In genomic region chr3:126782554-126782953, GRCh38 we compare ENCODE assay signal across 10 cellular contexts.
DNase-seq lines count a peak whose midpoint lies in the region; ATAC-seq and TF ChIP-seq lines count a peak whose summit lies in the region.
"Had no signal": no experiment of that assay in that cellular context is flagged by ENCODE, and none has a peak within 500 bp of the region (broad histone marks: within the 10 kb centered on the region; RNA-seq: fewer than 3 reads in every experiment).

No MANE protein-coding gene starts in this region.

- H3K27ac Mint-ChIP-seq in activated naive CD4-positive, alpha-beta T cell treated with anti-CD3 and anti-CD28 coated beads, Interleukin-2, amount 50 U/mL, for 72 hours: no peak overlapping the region

- no peak for TF ChIP-seq CTCF in foreskin fibroblast (IDR thresholded peaks at IDR 0.05; ENCODE audit: low read depth, low read length)

- peak overlapping the region; percentile 6 to 27 for H3K4me3 ChIP-seq in foreskin fibroblast (ENCODE audit: low read depth in 1 of 2, low read length in 2 of 2)

- DNase-seq in GM03348 (ENCODE audit: low spot score): peak; percentile 88
- DNase-seq in foreskin fibroblast: peak; percentile 91 to 95
- DNase-seq in renal cortical epithelial cell (ENCODE audit: low read depth): peak; percentile 98
- no peak for DNase-seq in stimulated activated CD4-positive, alpha-beta T cell treated with anti-CD3 and anti-CD28 coated beads, Interleukin-2, amount 100 ng/mL, for 48 hours
- DNase-seq in activated naive CD4-positive, alpha-beta T cell treated with anti-CD3 and anti-CD28 coated beads, Interleukin-2, amount 50 U/mL, for 72 hours (ENCODE audit: low spot score in 2 of 2): no peak
- DNase-seq: GDM1; stimulated activated CD4-positive, alpha-beta T cell treated with anti-CD3 and anti-CD28 coated beads, Interleukin-4, amount 100 ng/mL, for 1 hour had no signal

- peak; percentile 82 for ATAC-seq in SK-N-SH treated with all-trans-retinoic acid at 6 μM for 48 hours
- ATAC-seq in HG03045 (IDR thresholded peaks at IDR 0.05; ENCODE audit: unreplicated experiment): no peak
- ATAC-seq in activated naive CD4-positive, alpha-beta T cell treated with anti-CD3 and anti-CD28 coated beads, Interleukin-2, amount 50 U/mL, for 72 hours: no peak
- no peak for ATAC-seq in GM21825 (IDR thresholded peaks at IDR 0.05; ENCODE audit: unreplicated experiment)

- no peaks in the 10 kb centered on the region for H3K9me3 Mint-ChIP-seq in activated naive CD4-positive, alpha-beta T cell treated with anti-CD3 and anti-CD28 coated beads, Interleukin-2, amount 50 U/mL, for 72 hours

- peaks cover 0 to 24% of the 10 kb centered on the region in 2 donors for H3K36me3 Mint-ChIP-seq in activated naive CD4-positive, alpha-beta T cell treated with anti-CD3 and anti-CD28 coated beads, Interleukin-2, amount 50 U/mL, for 72 hours

TF ChIP-seq in SK-N-SH treated with all-trans-retinoic acid at 6 μM for 48 hours, 23 proteins besides CTCF, POLR2A, EP300 and RAD21:
- TF ChIP-seq, protein P1, sequence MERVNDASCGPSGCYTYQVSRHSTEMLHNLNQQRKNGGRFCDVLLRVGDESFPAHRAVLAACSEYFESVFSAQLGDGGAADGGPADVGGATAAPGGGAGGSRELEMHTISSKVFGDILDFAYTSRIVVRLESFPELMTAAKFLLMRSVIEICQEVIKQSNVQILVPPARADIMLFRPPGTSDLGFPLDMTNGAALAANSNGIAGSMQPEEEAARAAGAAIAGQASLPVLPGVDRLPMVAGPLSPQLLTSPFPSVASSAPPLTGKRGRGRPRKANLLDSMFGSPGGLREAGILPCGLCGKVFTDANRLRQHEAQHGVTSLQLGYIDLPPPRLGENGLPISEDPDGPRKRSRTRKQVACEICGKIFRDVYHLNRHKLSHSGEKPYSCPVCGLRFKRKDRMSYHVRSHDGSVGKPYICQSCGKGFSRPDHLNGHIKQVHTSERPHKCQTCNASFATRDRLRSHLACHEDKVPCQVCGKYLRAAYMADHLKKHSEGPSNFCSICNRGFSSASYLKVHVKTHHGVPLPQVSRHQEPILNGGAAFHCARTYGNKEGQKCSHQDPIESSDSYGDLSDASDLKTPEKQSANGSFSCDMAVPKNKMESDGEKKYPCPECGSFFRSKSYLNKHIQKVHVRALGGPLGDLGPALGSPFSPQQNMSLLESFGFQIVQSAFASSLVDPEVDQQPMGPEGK (CRISPR knock-in tag; IDR thresholded peaks at IDR 0.05; ENCODE audit: borderline replicate concordance): no peak
- TF ChIP-seq CSRNP3 (CRISPR knock-in tag; IDR thresholded peaks at IDR 0.05) (no peak), ZNF70 (CRISPR knock-in tag; IDR thresholded peaks at IDR 0.05) (no peak), ZNF8 (CRISPR knock-in tag; IDR thresholded peaks at IDR 0.05) (no peak), ISL1 (CRISPR knock-in tag; IDR thresholded peaks at IDR 0.05) (no peak), BACH2 (CRISPR knock-in tag; IDR thresholded peaks at IDR 0.05; ENCODE audit: borderline replicate concordance) (no peak), ARNTL (CRISPR knock-in tag; IDR thresholded peaks at IDR 0.05; ENCODE audit: borderline replicate concordance, low read depth) (no peak), GLIS3 (CRISPR knock-in tag; IDR thresholded peaks at IDR 0.05) (no peak)
TF ChIP-seq in SK-N-SH treated with all-trans-retinoic acid at 6 μM for 48 hours: peak in this region for 0.

Comparison
In these comparisons a context has a peak if more than half of its experiments do, and no peak if none do; other contexts are left out.
1. DNase-seq: peak in GM03348 (single experiment), foreskin fibroblast (2 of 2) and renal cortical epithelial cell (single experiment); none in stimulated activated CD4-positive, alpha-beta T cell treated with anti-CD3 and anti-CD28 coated beads, Interleukin-2, amount 100 ng/mL, for 48 hours (0 of 2) and activated naive CD4-positive, alpha-beta T cell treated with anti-CD3 and anti-CD28 coated beads, Interleukin-2, amount 50 U/mL, for 72 hours (0 of 2).